Comparison of ENCODE assay signal across 11 cellular contexts in genomic region chr1:203630697-203631096, GRCh38. TPM values are rescaled to one million over a fixed set of nuclear protein-coding genes. Genes with fewer than 3 reads are reported as not detected.
DNase-seq lines count a peak whose midpoint lies in the region; ATAC-seq and TF ChIP-seq lines count a peak whose summit lies in the region.
"Had no signal": no experiment of that assay in that cellular context is flagged by ENCODE, and none has a peak within 500 bp of the region (broad histone marks: within the 10 kb centered on the region; RNA-seq: fewer than 3 reads in every experiment).

No MANE protein-coding gene starts in this region.

- H3K27ac Mint-ChIP-seq in T-helper 2 cell treated with Interferon-gamma antibody and Interleukin-4, amounts not matched to agents 5 μg/mL and 100 μg/mL, for 36 hours = peak overlapping the region; percentile 64

- no peaks in the 10 kb centered on the region for H3K27me3 ChIP-seq in mammary epithelial cell (ENCODE audit: insufficient read depth, low read length)
- H3K27me3 ChIP-seq in lower lobe of right lung (ENCODE audit: low read depth) = no peaks in the 10 kb centered on the region
- H3K27me3 ChIP-seq in thoracic aorta (replicated peaks; ENCODE audit: insufficient read depth) = no peaks in the 10 kb centered on the region
- H3K27me3 ChIP-seq: neutrophil, SJSA1 had no signal

- H3K4me1 Mint-ChIP-seq in T-helper 2 cell treated with Interferon-gamma antibody and Interleukin-4, amounts not matched to agents 5 μg/mL and 100 μg/mL, for 36 hours (ENCODE audit: low read depth) = peaks cover 44% of the 10 kb centered on the region

- H2AFZ ChIP-seq in mammary epithelial cell (ENCODE audit: low read depth, low read length) = no peak overlapping the region

- H3K36me3 ChIP-seq in mammary epithelial cell (ENCODE audit: insufficient read depth, low read length) (no peaks in the 10 kb centered on the region), lower lobe of right lung (peaks cover 24% of the 10 kb centered on the region), thoracic aorta (no peaks in the 10 kb centered on the region)

- H3K9me3 Mint-ChIP-seq in T-helper 2 cell treated with Interferon-gamma antibody and Interleukin-4, amounts not matched to agents 5 μg/mL and 100 μg/mL, for 36 hours = no peaks in the 10 kb centered on the region

- no peak for TF ChIP-seq CTCF in mammary epithelial cell (conservative IDR thresholded peaks at IDR 0.05 in 1 of 2, IDR thresholded peaks at IDR 0.05 in 1 of 2; ENCODE audit: extremely low read depth in 1 of 2, insufficient read depth in 1 of 2, low read depth in 1 of 2, low read length in 2 of 2)
- TF ChIP-seq CTCF in lower lobe of right lung (IDR thresholded peaks at IDR 0.05) = no peak
- TF ChIP-seq CTCF in thoracic aorta (IDR thresholded peaks at IDR 0.05) = no peak

- peaks cover 38% of the 10 kb centered on the region for H3K36me3 Mint-ChIP-seq in T-helper 2 cell treated with Interferon-gamma antibody and Interleukin-4, amounts not matched to agents 5 μg/mL and 100 μg/mL, for 36 hours (ENCODE audit: low read depth)

- H3K9me3 ChIP-seq in mammary epithelial cell (replicated peaks; ENCODE audit: insufficient read depth, low read length) (no peaks in the 10 kb centered on the region), lower lobe of right lung (no peaks in the 10 kb centered on the region), thoracic aorta (no peaks in the 10 kb centered on the region)
- H3K9me3 ChIP-seq: neutrophil, SJSA1 had no signal

- in situ Hi-C loops in mammary epithelial cell (cut with MboI; ENCODE audit: low sequenced_read_pairs in 2 of 2) = no loop called here

- H3K9ac ChIP-seq in mammary epithelial cell (ENCODE audit: insufficient read depth, low read length) = no peak overlapping the region

- no peak overlapping the region for H3K4me3 ChIP-seq in mammary epithelial cell (replicated peaks in 1 of 3; ENCODE audit: insufficient read depth in 1 of 3, low read depth in 2 of 3, low read length in 3 of 3)
- H3K4me3 ChIP-seq in lower lobe of right lung = peak overlapping the region; percentile 88
- H3K4me3 ChIP-seq in thoracic aorta = peak overlapping the region; percentile 85

- no TSS peak for BruUV-seq in mammary epithelial cell (replicated peaks; lab: Mats Ljungman, UMichigan)

- H3K27me3 Mint-ChIP-seq in T-helper 2 cell treated with Interferon-gamma antibody and Interleukin-4, amounts not matched to agents 5 μg/mL and 100 μg/mL, for 36 hours (ENCODE audit: low read depth) = no peaks in the 10 kb centered on the region

- CTCF ChIA-PET in mammary epithelial cell (lab: Charles Lee; ENCODE audit: low non-redundant PET) = no interaction called here

- no peaks in the 10 kb centered on the region for H4K20me1 ChIP-seq in mammary epithelial cell (ENCODE audit: insufficient read depth, low read length)

- peaks cover 81% of the 10 kb centered on the region for H3K79me2 ChIP-seq in mammary epithelial cell (ENCODE audit: insufficient read depth, low read length)

- H3K4me1 ChIP-seq in mammary epithelial cell (ENCODE audit: insufficient read depth, low read length) (peaks cover 48% of the 10 kb centered on the region), lower lobe of right lung (peaks cover 44% of the 10 kb centered on the region), thoracic aorta (ENCODE audit: control insufficient read depth in 1 of 2, low read depth in 2 of 2) (peaks cover 16 to 48% of the 10 kb centered on the region in 2 donors)

- peak overlapping the region; percentile 17 for H3K4me2 ChIP-seq in mammary epithelial cell (ENCODE audit: insufficient read depth, low read depth, low read length)

- ATAC-seq in lower lobe of right lung (no peak), thoracic aorta (ENCODE audit: insufficient number of reproducible peaks, low FRiP score, low read depth) (no peak), GM18519 (IDR thresholded peaks at IDR 0.05; ENCODE audit: low FRiP score, unreplicated experiment) (no peak)

- H3K27ac ChIP-seq in mammary epithelial cell (ENCODE audit: insufficient read depth, low read depth, low read length) (no peak overlapping the region), lower lobe of right lung (peak overlapping the region; percentile 90), thoracic aorta (peak overlapping the region; percentile 89 to 95)
- H3K27ac ChIP-seq: neutrophil had no signal

- intact Hi-C loops in mammary epithelial cell (cut with micrococcal nuclease) = no loop called here
- intact Hi-C loops in lower lobe of right lung (cut with DNase I) = no loop called here

- no peak for DNase-seq in T-helper 2 cell treated with Interferon-gamma antibody and Interleukin-4, amounts not matched to agents 5 μg/mL and 100 μg/mL, for 36 hours (ENCODE audit: low spot score)
- DNase-seq in T-helper 2 cell (no peak), mammary epithelial cell (no peak), lower lobe of right lung (no peak), thoracic aorta (ENCODE audit: low spot score) (no peak), inferior parietal cortex (ENCODE audit: extremely low spot score) (no peak), nucleus accumbens (lab: John Stamatoyannopoulos, UW) (no peak)
- DNase-seq: NCI-H2029 treated with DMSO at 0.1 percent for 48 hours had no signal

- peak overlapping the region; percentile 96 for H3K4me3 Mint-ChIP-seq in T-helper 2 cell treated with Interferon-gamma antibody and Interleukin-4, amounts not matched to agents 5 μg/mL and 100 μg/mL, for 36 hours

- dilution Hi-C loops in mammary epithelial cell (cut with HindIII; ENCODE audit: low sequenced_read_pairs) = no loop called here

RNA-seq across cellular contexts. Expression of gene ATP2B4, which starts 4.1 kb away (rescaled TPM):
- total RNA-seq in mammary epithelial cell (10 to 100 TPM; 70.5 to 91.1 TPM), lower lobe of right lung (92.3 TPM), thoracic aorta (100 to 1,000 TPM; 131 to 138 TPM)
- 67.7 TPM for polyA plus RNA-seq in mammary epithelial cell
- polyA minus RNA-seq in mammary epithelial cell = 229 TPM

Comparison
In these comparisons a context has a peak if more than half of its experiments do, and no peak if none do; other contexts are left out.
1. H3K4me3 ChIP-seq: peak in lower lobe of right lung (single experiment) and thoracic aorta (single experiment); none in mammary epithelial cell (0 of 3).